In genomic region chr1:7899741-7900140, GRCh38 we compare ENCODE assay signal across 1 cellular context.
TF ChIP-seq lines count a peak whose summit lies in the region.

No MANE protein-coding gene starts in this region.

TF ChIP-seq in WTC11, 78 proteins besides CTCF, POLR2A, EP300 and RAD21 (continued from another document):
- no peak for TF ChIP-seq ZMAT4 (CRISPR knock-in tag; IDR thresholded peaks at IDR 0.05)
- no peak for TF ChIP-seq NFE2L1 (CRISPR knock-in tag; IDR thresholded peaks at IDR 0.05)
- no peak for TF ChIP-seq ATF1 (CRISPR knock-in tag; IDR thresholded peaks at IDR 0.05)
- no peak for TF ChIP-seq CDX4 (CRISPR knock-in tag; IDR thresholded peaks at IDR 0.05; ENCODE audit: borderline replicate concordance)
- no peak for TF ChIP-seq MAX (CRISPR knock-in tag; IDR thresholded peaks at IDR 0.05)
- no peak for TF ChIP-seq SMAD3 (CRISPR knock-in tag; IDR thresholded peaks at IDR 0.05; ENCODE audit: borderline replicate concordance)
- TF ChIP-seq E2F1 (CRISPR knock-in tag; IDR thresholded peaks at IDR 0.05), result no peak
